ENCODE assay signal across 1 cellular context in genomic region chr19:55434356-55434755, GRCh38.
TF ChIP-seq lines count a peak whose summit lies in the region.

No MANE protein-coding gene starts in this region.

TF ChIP-seq in HepG2, 621 proteins besides CTCF, POLR2A, EP300 and RAD21:
- TF ChIP-seq FOXO4 (CRISPR knock-in tag; conservative IDR thresholded peaks at IDR 0.05) = no peak
- TF ChIP-seq ZNF264 (CRISPR knock-in tag; IDR thresholded peaks at IDR 0.05) = no peak
- no peak for TF ChIP-seq ZNF329 (CRISPR knock-in tag; IDR thresholded peaks at IDR 0.05; ENCODE audit: low read depth)
- no peak for TF ChIP-seq SUZ12 (IDR thresholded peaks at IDR 0.05; ENCODE audit: low read depth, low read length)
- TF ChIP-seq ZNF703 (CRISPR knock-in tag; IDR thresholded peaks at IDR 0.05; ENCODE audit: borderline replicate concordance) = no peak
- no peak for TF ChIP-seq HOXA5 (CRISPR knock-in tag; IDR thresholded peaks at IDR 0.05)
- TF ChIP-seq KDM5B (CRISPR knock-in tag; IDR thresholded peaks at IDR 0.05; ENCODE audit: borderline replicate concordance) = no peak
- TF ChIP-seq SAP130 (CRISPR knock-in tag; IDR thresholded peaks at IDR 0.05; ENCODE audit: low read depth) = no peak
- TF ChIP-seq ARHGAP35 (CRISPR knock-in tag; IDR thresholded peaks at IDR 0.05; ENCODE audit: borderline replicate concordance) = no peak
- TF ChIP-seq MLXIP (CRISPR knock-in tag; IDR thresholded peaks at IDR 0.05; ENCODE audit: borderline replicate concordance) = no peak
- TF ChIP-seq ATF2 (CRISPR knock-in tag; IDR thresholded peaks at IDR 0.05) = no peak
- no peak for TF ChIP-seq FOSL1 (CRISPR knock-in tag; IDR thresholded peaks at IDR 0.05; ENCODE audit: borderline replicate concordance)
